Comparison of ENCODE assay signal across 8 cellular contexts in the genomic region with DNA sequence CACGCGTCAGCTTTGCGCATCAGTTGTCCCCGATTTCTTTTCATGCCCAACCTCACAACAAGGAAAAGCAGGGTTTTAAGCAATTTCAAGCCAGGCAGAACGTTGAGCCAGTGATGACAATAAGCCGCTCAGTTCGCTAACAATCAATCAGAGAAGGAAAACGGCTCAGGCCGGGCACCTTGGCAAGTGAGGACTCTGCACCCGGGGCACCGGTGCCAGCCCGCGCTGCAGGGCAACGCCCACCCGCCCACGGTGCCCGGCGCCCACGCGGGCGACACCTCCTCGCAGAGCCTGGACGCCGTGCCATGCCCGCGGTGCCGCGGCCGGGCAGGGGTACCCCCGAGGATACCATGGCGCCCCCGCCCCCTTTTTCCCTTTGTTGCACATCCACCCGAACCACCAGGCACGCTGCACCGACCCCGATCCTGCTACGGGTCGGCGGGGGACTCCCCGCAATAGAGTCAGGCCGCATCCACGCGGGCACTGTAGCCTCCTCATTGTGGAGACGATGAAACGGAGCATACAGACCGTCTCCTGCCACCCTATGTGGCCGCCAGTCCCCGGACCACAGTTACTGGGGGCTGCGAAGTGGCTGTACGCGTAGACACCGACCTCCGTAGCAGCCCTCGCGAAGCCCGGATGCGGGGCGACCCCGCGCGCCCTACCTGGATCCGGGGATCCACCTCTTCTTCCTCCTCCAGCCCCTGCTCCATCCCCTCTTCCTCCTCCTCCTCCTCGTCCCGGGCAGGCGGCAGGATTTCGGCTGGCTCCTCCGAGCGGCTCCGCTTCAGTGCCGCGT. TPM values are rescaled to one million over a fixed set of nuclear protein-coding genes. Genes with fewer than 3 reads are reported as not detected.
DNase-seq lines count a peak whose midpoint lies in the region; ATAC-seq and TF ChIP-seq lines count a peak whose summit lies in the region.

No MANE protein-coding gene starts in this region.

- ATAC-seq in GM19467 (IDR thresholded peaks at IDR 0.05; ENCODE audit: unreplicated experiment) (peak; percentile 29), HG02884 (IDR thresholded peaks at IDR 0.05; ENCODE audit: unreplicated experiment) (no peak)

- H3K27ac ChIP-seq in mucosa of rectum (ENCODE audit: low read depth in 2 of 2, low read length in 2 of 2) (peak overlapping the region; percentile 59 to 76), stomach smooth muscle (ENCODE audit: low read length) (peak overlapping the region; percentile 58)

- H3K27me3 Mint-ChIP-seq in activated CD4-positive, alpha-beta memory T cell treated with anti-CD3 and anti-CD28 coated beads for 36 hours = no peaks in the 10 kb centered on the region

- H3K4me1 ChIP-seq in BE2C = no peaks in the 10 kb centered on the region
- H3K4me1 ChIP-seq in endocrine pancreas (ENCODE audit: control insufficient read depth, insufficient read depth, low read length) = no peaks in the 10 kb centered on the region
- H3K4me1 ChIP-seq in mucosa of rectum (ENCODE audit: control insufficient read depth in 2 of 2, insufficient read depth in 2 of 2, low read length in 2 of 2) = peaks cover 7 to 12% of the 10 kb centered on the region in 2 donors
- peaks cover 25% of the 10 kb centered on the region for H3K4me1 ChIP-seq in stomach smooth muscle (ENCODE audit: control insufficient read depth, insufficient read depth, low read length)

- H3K9me3 Mint-ChIP-seq in activated CD4-positive, alpha-beta memory T cell treated with anti-CD3 and anti-CD28 coated beads for 36 hours = no peaks in the 10 kb centered on the region

- no peaks in the 10 kb centered on the region for H3K27me3 ChIP-seq in BE2C
- no peaks in the 10 kb centered on the region for H3K27me3 ChIP-seq in endocrine pancreas (ENCODE audit: control insufficient read depth, insufficient read depth, low read length)
- peaks cover 2 to 8% of the 10 kb centered on the region in 2 donors for H3K27me3 ChIP-seq in mucosa of rectum (ENCODE audit: control insufficient read depth in 2 of 2, insufficient read depth in 2 of 2, low read length in 2 of 2)
- H3K27me3 ChIP-seq in stomach smooth muscle (ENCODE audit: control insufficient read depth in 1 of 2, insufficient read depth in 2 of 2, low read length in 2 of 2) = no peaks in the 10 kb centered on the region

- H3K4me3 ChIP-seq in BE2C (ENCODE audit: low read depth, low read length) = peak overlapping the region; percentile 68
- peak overlapping the region; percentile 66 for H3K4me3 ChIP-seq in endocrine pancreas (ENCODE audit: control insufficient read depth, insufficient read depth, low read length)
- H3K4me3 ChIP-seq in mucosa of rectum (ENCODE audit: low read length in 2 of 2) = peak overlapping the region; percentile 79 to 83
- H3K4me3 ChIP-seq in stomach smooth muscle (ENCODE audit: low read length in 2 of 2) = peak overlapping the region; percentile 75 to 88

- TF ChIP-seq CTCF in BE2C (IDR thresholded peaks at IDR 0.05; ENCODE audit: low read depth, low read length) = no peak

- H3K9ac ChIP-seq in endocrine pancreas (ENCODE audit: control insufficient read depth, insufficient read depth, low read length) = peak overlapping the region; percentile 82
- H3K9ac ChIP-seq in mucosa of rectum (ENCODE audit: low read depth in 1 of 2, low read length in 2 of 2) = peak overlapping the region; percentile 73
- peak overlapping the region; percentile 69 to 81 for H3K9ac ChIP-seq in stomach smooth muscle (ENCODE audit: low read length in 2 of 2)

- peaks cover 59% of the 10 kb centered on the region for H3K4me1 Mint-ChIP-seq in activated CD4-positive, alpha-beta memory T cell treated with anti-CD3 and anti-CD28 coated beads for 36 hours (ENCODE audit: low read depth)

- H3K36me3 ChIP-seq in BE2C = no peaks in the 10 kb centered on the region
- H3K36me3 ChIP-seq in endocrine pancreas (ENCODE audit: control insufficient read depth, insufficient read depth, low read length) = no peaks in the 10 kb centered on the region
- H3K36me3 ChIP-seq in mucosa of rectum (ENCODE audit: control insufficient read depth in 2 of 2, insufficient read depth in 2 of 2, low read length in 2 of 2) = no peaks in the 10 kb centered on the region
- no peaks in the 10 kb centered on the region for H3K36me3 ChIP-seq in stomach smooth muscle (ENCODE audit: control insufficient read depth in 2 of 2, insufficient read depth in 2 of 2, low read length in 2 of 2)

- H3K9me3 ChIP-seq in BE2C = no peaks in the 10 kb centered on the region
- H3K9me3 ChIP-seq in endocrine pancreas (ENCODE audit: control insufficient read depth, low read length) = no peaks in the 10 kb centered on the region
- no peaks in the 10 kb centered on the region for H3K9me3 ChIP-seq in mucosa of rectum (ENCODE audit: control insufficient read depth in 2 of 2, low read length in 2 of 2)
- H3K9me3 ChIP-seq in stomach smooth muscle (ENCODE audit: control insufficient read depth in 2 of 2, low read length in 2 of 2) = no peaks in the 10 kb centered on the region

- peak overlapping the region; percentile 78 for H3K27ac Mint-ChIP-seq in activated CD4-positive, alpha-beta memory T cell treated with anti-CD3 and anti-CD28 coated beads for 36 hours

- intact Hi-C loops in activated CD4-positive, alpha-beta memory T cell treated with anti-CD3 and anti-CD28 coated beads for 36 hours (cut with micrococcal nuclease) = loop anchor here (1.0 to 5.0 kb wide), 5 partner anchors 22 to 125 kb away; a partner anchor contains a TSS

- CTCF ChIA-PET in activated CD4-positive, alpha-beta memory T cell treated with anti-CD3 and anti-CD28 coated beads for 36 hours (lab: Charles Lee) = interaction anchor here (0.6 to 5.5 kb wide), 30 partner anchors 9 to 77 kb away, joined by 3 to 123 read pairs (median 7); no protein-coding TSS in a partner anchor

- peak; percentile 13 for DNase-seq in BE2C
- peak; percentile 44 for DNase-seq in HuH-7.5 (ENCODE audit: low spot score)
- peak; percentile 61 for DNase-seq in activated CD4-positive, alpha-beta memory T cell treated with anti-CD3 and anti-CD28 coated beads for 36 hours

- H3K4me3 Mint-ChIP-seq in activated CD4-positive, alpha-beta memory T cell treated with anti-CD3 and anti-CD28 coated beads for 36 hours = peak overlapping the region; percentile 83

- POLR2A ChIA-PET in activated CD4-positive, alpha-beta memory T cell treated with anti-CD3 and anti-CD28 coated beads for 36 hours (lab: Charles Lee) = interaction anchor here (0.6 to 2.6 kb wide), 15 partner anchors 11 to 64 kb away, joined by 3 to 15 read pairs (median 6); no protein-coding TSS in a partner anchor

- H3K36me3 Mint-ChIP-seq in activated CD4-positive, alpha-beta memory T cell treated with anti-CD3 and anti-CD28 coated beads for 36 hours = peaks cover 21% of the 10 kb centered on the region

RNA-seq across cellular contexts. Expression of a gene that starts 0.6 kb away (rescaled TPM):
- 7.5 TPM for polyA plus RNA-seq in BE2C (2012; ENCODE audit: insufficient read depth, insufficient read length, low read depth)
- 10 to 100 TPM; 33.6 to 37.5 TPM for total RNA-seq in activated CD4-positive, alpha-beta memory T cell treated with anti-CD3 and anti-CD28 coated beads for 36 hours
